2 cellular contexts compared by ENCODE assay signal in the genomic region with DNA sequence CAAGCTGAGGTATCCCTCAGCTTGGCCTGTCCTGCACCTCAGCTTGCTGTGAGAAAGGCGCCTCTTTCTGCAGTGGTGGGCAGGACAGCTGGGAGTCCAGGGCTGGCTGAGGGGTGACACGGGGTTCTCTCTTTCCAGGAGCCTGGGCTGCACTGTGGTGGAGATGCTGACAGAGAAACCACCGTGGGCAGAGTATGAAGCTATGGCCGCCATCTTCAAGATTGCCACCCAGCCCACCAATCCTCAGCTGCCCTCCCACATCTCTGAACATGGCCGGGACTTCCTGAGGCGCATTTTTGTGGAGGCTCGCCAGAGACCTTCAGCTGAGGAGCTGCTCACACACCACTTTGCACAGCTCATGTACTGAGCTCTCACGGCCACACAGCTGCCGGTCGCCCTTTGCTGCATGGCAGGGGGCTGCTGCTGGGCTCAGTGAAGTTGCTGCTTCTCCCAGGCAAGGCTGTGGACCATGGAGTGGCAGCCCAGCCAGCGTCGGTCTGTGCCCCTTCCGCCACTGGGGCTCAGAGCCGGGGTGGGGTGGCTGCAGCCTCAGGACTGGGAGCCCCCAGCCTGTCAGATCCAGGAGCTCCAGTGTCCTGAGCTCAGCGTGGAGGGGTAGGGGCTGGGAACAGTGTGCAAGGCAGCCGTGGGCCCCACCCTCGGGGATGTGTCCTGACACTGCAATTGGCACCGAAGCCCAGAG.
TF ChIP-seq lines count a peak whose summit lies in the region.

No MANE protein-coding gene starts in this region.

TF ChIP-seq in IMR-90, 13 proteins besides CTCF, POLR2A, EP300 and RAD21:
- TF ChIP-seq MAFK (IDR thresholded peaks at IDR 0.05; ENCODE audit: low read depth, low read length) (no peak), FOS (IDR thresholded peaks at IDR 0.05; ENCODE audit: low read depth, low read length) (no peak), CHD1 (IDR thresholded peaks at IDR 0.05; ENCODE audit: low read depth, low read length) (no peak), CEBPB (IDR thresholded peaks at IDR 0.05; ENCODE audit: low read depth, low read length) (no peak), RCOR1 (IDR thresholded peaks at IDR 0.05; ENCODE audit: insufficient replicate concordance, low read length) (no peak)

TF ChIP-seq in GM12878, 131 proteins besides CTCF, POLR2A, EP300 and RAD21:
- TF ChIP-seq, protein P1, sequence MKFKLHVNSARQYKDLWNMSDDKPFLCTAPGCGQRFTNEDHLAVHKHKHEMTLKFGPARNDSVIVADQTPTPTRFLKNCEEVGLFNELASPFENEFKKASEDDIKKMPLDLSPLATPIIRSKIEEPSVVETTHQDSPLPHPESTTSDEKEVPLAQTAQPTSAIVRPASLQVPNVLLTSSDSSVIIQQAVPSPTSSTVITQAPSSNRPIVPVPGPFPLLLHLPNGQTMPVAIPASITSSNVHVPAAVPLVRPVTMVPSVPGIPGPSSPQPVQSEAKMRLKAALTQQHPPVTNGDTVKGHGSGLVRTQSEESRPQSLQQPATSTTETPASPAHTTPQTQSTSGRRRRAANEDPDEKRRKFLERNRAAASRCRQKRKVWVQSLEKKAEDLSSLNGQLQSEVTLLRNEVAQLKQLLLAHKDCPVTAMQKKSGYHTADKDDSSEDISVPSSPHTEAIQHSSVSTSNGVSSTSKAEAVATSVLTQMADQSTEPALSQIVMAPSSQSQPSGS (IDR thresholded peaks at IDR 0.05; ENCODE audit: low read length), result no peak
- TF ChIP-seq, protein P2, sequence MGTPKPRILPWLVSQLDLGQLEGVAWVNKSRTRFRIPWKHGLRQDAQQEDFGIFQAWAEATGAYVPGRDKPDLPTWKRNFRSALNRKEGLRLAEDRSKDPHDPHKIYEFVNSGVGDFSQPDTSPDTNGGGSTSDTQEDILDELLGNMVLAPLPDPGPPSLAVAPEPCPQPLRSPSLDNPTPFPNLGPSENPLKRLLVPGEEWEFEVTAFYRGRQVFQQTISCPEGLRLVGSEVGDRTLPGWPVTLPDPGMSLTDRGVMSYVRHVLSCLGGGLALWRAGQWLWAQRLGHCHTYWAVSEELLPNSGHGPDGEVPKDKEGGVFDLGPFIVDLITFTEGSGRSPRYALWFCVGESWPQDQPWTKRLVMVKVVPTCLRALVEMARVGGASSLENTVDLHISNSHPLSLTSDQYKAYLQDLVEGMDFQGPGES (IDR thresholded peaks at IDR 0.05), result no peak
- TF ChIP-seq, protein P3, sequence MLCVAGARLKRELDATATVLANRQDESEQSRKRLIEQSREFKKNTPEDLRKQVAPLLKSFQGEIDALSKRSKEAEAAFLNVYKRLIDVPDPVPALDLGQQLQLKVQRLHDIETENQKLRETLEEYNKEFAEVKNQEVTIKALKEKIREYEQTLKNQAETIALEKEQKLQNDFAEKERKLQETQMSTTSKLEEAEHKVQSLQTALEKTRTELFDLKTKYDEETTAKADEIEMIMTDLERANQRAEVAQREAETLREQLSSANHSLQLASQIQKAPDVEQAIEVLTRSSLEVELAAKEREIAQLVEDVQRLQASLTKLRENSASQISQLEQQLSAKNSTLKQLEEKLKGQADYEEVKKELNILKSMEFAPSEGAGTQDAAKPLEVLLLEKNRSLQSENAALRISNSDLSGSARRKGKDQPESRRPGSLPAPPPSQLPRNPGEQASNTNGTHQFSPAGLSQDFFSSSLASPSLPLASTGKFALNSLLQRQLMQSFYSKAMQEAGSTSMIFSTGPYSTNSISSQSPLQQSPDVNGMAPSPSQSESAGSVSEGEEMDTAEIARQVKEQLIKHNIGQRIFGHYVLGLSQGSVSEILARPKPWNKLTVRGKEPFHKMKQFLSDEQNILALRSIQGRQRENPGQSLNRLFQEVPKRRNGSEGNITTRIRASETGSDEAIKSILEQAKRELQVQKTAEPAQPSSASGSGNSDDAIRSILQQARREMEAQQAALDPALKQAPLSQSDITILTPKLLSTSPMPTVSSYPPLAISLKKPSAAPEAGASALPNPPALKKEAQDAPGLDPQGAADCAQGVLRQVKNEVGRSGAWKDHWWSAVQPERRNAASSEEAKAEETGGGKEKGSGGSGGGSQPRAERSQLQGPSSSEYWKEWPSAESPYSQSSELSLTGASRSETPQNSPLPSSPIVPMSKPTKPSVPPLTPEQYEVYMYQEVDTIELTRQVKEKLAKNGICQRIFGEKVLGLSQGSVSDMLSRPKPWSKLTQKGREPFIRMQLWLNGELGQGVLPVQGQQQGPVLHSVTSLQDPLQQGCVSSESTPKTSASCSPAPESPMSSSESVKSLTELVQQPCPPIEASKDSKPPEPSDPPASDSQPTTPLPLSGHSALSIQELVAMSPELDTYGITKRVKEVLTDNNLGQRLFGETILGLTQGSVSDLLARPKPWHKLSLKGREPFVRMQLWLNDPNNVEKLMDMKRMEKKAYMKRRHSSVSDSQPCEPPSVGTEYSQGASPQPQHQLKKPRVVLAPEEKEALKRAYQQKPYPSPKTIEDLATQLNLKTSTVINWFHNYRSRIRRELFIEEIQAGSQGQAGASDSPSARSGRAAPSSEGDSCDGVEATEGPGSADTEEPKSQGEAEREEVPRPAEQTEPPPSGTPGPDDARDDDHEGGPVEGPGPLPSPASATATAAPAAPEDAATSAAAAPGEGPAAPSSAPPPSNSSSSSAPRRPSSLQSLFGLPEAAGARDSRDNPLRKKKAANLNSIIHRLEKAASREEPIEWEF (IDR thresholded peaks at IDR 0.05; ENCODE audit: insufficient replicate concordance, low read depth, low read length), result no peak
- no peak for TF ChIP-seq ZNF217 (IDR thresholded peaks at IDR 0.05)
- TF ChIP-seq, protein P4, sequence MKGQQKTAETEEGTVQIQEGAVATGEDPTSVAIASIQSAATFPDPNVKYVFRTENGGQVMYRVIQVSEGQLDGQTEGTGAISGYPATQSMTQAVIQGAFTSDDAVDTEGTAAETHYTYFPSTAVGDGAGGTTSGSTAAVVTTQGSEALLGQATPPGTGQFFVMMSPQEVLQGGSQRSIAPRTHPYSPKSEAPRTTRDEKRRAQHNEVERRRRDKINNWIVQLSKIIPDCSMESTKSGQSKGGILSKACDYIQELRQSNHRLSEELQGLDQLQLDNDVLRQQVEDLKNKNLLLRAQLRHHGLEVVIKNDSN (IDR thresholded peaks at IDR 0.05; ENCODE audit: borderline replicate concordance, extremely low read length, insufficient read depth, low read depth, low read length), result no peak
- TF ChIP-seq, protein P5, sequence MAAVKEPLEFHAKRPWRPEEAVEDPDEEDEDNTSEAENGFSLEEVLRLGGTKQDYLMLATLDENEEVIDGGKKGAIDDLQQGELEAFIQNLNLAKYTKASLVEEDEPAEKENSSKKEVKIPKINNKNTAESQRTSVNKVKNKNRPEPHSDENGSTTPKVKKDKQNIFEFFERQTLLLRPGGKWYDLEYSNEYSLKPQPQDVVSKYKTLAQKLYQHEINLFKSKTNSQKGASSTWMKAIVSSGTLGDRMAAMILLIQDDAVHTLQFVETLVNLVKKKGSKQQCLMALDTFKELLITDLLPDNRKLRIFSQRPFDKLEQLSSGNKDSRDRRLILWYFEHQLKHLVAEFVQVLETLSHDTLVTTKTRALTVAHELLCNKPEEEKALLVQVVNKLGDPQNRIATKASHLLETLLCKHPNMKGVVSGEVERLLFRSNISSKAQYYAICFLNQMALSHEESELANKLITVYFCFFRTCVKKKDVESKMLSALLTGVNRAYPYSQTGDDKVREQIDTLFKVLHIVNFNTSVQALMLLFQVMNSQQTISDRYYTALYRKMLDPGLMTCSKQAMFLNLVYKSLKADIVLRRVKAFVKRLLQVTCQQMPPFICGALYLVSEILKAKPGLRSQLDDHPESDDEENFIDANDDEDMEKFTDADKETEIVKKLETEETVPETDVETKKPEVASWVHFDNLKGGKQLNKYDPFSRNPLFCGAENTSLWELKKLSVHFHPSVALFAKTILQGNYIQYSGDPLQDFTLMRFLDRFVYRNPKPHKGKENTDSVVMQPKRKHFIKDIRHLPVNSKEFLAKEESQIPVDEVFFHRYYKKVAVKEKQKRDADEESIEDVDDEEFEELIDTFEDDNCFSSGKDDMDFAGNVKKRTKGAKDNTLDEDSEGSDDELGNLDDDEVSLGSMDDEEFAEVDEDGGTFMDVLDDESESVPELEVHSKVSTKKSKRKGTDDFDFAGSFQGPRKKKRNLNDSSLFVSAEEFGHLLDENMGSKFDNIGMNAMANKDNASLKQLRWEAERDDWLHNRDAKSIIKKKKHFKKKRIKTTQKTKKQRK (IDR thresholded peaks at IDR 0.05; ENCODE audit: low read depth, low read length), result no peak
- TF ChIP-seq HDAC6 (IDR thresholded peaks at IDR 0.05; ENCODE audit: unreplicated experiment), result no peak
- no peak for TF ChIP-seq NR2F1 (conservative IDR thresholded peaks at IDR 0.05)
- TF ChIP-seq ESRRA (IDR thresholded peaks at IDR 0.05; ENCODE audit: low read length), result no peak
- no peak for TF ChIP-seq PAX5 (IDR thresholded peaks at IDR 0.05; ENCODE audit: borderline replicate concordance, low read depth, low read length)
TF ChIP-seq in GM12878: peak in this region for 0.
